ENCODE assay signal across 1 cellular context in the genomic region with DNA sequence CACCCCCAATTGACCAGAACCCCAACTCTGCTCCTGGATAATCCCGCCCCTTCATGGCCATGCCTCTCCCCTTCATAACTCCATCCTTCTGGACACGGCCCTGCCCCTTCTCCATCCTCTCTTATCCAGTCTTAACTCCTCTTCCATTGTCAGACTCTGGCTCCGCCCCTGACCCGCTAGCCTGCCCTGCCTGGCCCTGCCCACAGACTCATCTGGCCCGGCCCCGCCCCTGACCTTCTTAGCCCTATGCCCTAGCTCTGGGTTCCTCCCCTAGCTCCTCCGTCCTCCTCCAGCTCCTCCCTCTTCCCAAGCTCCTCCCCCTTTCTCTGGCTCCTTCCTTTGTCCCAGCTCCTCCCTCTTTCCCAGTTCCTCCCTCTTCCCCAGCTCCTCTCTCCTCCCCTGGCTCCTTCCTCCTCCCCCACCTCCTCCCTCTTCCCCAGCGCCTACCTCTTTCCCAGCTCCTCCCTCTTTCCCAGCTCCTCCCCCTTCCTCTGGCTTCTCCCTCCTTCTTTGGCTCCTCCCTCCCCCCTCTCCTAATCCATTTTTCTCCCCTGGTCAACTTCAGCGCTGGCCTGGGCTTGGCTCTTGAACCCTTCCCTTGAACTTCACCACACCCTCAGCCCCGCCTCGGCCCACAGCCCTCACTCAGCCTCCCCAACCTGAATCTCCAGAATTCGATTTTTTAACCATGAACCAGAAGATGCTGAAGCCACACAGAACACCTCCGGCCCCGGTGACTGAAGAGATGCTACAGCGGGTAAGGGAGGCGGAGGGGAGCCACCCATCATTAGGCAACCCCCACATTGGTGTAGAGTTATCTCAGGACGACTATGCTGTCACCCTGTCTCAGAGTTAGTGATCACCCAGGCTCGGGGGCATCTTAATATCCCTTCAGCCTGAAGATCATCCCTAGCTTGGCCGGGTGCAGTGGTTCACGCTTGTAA.
TF ChIP-seq lines count a peak whose summit lies in the region.

No MANE protein-coding gene starts in this region.

TF ChIP-seq in K562, 482 proteins besides CTCF, POLR2A, EP300 and RAD21 (continued from another document and continues in another):
- TF ChIP-seq, protein P1, sequence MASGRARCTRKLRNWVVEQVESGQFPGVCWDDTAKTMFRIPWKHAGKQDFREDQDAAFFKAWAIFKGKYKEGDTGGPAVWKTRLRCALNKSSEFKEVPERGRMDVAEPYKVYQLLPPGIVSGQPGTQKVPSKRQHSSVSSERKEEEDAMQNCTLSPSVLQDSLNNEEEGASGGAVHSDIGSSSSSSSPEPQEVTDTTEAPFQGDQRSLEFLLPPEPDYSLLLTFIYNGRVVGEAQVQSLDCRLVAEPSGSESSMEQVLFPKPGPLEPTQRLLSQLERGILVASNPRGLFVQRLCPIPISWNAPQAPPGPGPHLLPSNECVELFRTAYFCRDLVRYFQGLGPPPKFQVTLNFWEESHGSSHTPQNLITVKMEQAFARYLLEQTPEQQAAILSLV (tag; IDR thresholded peaks at IDR 0.05): no peak
- TF ChIP-seq ZC3H4 (CRISPR knock-in tag; IDR thresholded peaks at IDR 0.05; ENCODE audit: borderline replicate concordance) (no peak), PTBP1 (IDR thresholded peaks at IDR 0.05; ENCODE audit: low read depth, low read length) (no peak), ZZZ3 (IDR thresholded peaks at IDR 0.05) (no peak), STAG1 (CRISPR knock-in tag; IDR thresholded peaks at IDR 0.05; ENCODE audit: borderline replicate concordance) (no peak), FOSL1 (tag; conservative IDR thresholded peaks at IDR 0.05) (no peak), SP2 (IDR thresholded peaks at IDR 0.05; ENCODE audit: extremely low read depth, low read depth, low read length, poor library complexity, severe bottlenecking) (no peak), CREBBP (IDR thresholded peaks at IDR 0.05; ENCODE audit: low read depth, low read length) (no peak), TFAM (CRISPR knock-in tag; conservative IDR thresholded peaks at IDR 0.05) (no peak), HDGF (IDR thresholded peaks at IDR 0.05) (peak; percentile 99), ZNF324 (CRISPR knock-in tag; IDR thresholded peaks at IDR 0.05) (no peak), NFYB (IDR thresholded peaks at IDR 0.05; ENCODE audit: extremely low read depth, insufficient read length) (no peak), TBP (optimal IDR thresholded peaks at IDR 0.05; ENCODE audit: low read depth, low read length) (no peak), SIN3A (IDR thresholded peaks at IDR 0.05; ENCODE audit: borderline replicate concordance in 2 of 2, control insufficient read depth in 1 of 2, low read depth in 2 of 2, low read length in 2 of 2) (0 out of 4 replicates have a peak, but pooled peaks of 1 of the 2 experiments have one; percentile 28), MEF2A (IDR thresholded peaks at IDR 0.05; ENCODE audit: control insufficient read depth, low read depth, low read length) (no peak), RAD51 (IDR thresholded peaks at IDR 0.05; ENCODE audit: borderline replicate concordance, low read depth) (no peak), MECOM (CRISPR knock-in tag; IDR thresholded peaks at IDR 0.05) (no peak), ARNT (IDR thresholded peaks at IDR 0.05) (peak in 1 of 2 experiments; percentile 66; a peak in 1 of 4 replicates), ZNF780A (CRISPR knock-in tag; IDR thresholded peaks at IDR 0.05) (no peak), ZNF77 (CRISPR knock-in tag; IDR thresholded peaks at IDR 0.05) (no peak), ELF2 (CRISPR knock-in tag; IDR thresholded peaks at IDR 0.05) (no peak), IRF2 (CRISPR knock-in tag; IDR thresholded peaks at IDR 0.05) (no peak), ZBTB34 (CRISPR knock-in tag; IDR thresholded peaks at IDR 0.05) (no peak), DNMT1 (IDR thresholded peaks at IDR 0.05) (no peak), NCOA4 (IDR thresholded peaks at IDR 0.05; ENCODE audit: partially characterized antibody) (peak; percentile 81), RBM39 (optimal IDR thresholded peaks at IDR 0.05; ENCODE audit: low read depth, low read length) (no peak), LCOR (CRISPR knock-in tag; IDR thresholded peaks at IDR 0.05) (no peak), ZNF280A (IDR thresholded peaks at IDR 0.05; ENCODE audit: low read depth, partially characterized antibody) (peak; percentile 27), DIDO1 (tag; IDR thresholded peaks at IDR 0.05; ENCODE audit: low read depth) (no peak), ZBTB12 (CRISPR knock-in tag; IDR thresholded peaks at IDR 0.05) (no peak), KDM5B (IDR thresholded peaks at IDR 0.05; ENCODE audit: insufficient replicate concordance, low read depth, low read length) (no peak), SIRT6 (IDR thresholded peaks at IDR 0.05; ENCODE audit: low read depth, low read length) (no peak), RHOXF2B (CRISPR knock-in tag; conservative IDR thresholded peaks at IDR 0.05) (no peak)
- TF ChIP-seq, protein P2, sequence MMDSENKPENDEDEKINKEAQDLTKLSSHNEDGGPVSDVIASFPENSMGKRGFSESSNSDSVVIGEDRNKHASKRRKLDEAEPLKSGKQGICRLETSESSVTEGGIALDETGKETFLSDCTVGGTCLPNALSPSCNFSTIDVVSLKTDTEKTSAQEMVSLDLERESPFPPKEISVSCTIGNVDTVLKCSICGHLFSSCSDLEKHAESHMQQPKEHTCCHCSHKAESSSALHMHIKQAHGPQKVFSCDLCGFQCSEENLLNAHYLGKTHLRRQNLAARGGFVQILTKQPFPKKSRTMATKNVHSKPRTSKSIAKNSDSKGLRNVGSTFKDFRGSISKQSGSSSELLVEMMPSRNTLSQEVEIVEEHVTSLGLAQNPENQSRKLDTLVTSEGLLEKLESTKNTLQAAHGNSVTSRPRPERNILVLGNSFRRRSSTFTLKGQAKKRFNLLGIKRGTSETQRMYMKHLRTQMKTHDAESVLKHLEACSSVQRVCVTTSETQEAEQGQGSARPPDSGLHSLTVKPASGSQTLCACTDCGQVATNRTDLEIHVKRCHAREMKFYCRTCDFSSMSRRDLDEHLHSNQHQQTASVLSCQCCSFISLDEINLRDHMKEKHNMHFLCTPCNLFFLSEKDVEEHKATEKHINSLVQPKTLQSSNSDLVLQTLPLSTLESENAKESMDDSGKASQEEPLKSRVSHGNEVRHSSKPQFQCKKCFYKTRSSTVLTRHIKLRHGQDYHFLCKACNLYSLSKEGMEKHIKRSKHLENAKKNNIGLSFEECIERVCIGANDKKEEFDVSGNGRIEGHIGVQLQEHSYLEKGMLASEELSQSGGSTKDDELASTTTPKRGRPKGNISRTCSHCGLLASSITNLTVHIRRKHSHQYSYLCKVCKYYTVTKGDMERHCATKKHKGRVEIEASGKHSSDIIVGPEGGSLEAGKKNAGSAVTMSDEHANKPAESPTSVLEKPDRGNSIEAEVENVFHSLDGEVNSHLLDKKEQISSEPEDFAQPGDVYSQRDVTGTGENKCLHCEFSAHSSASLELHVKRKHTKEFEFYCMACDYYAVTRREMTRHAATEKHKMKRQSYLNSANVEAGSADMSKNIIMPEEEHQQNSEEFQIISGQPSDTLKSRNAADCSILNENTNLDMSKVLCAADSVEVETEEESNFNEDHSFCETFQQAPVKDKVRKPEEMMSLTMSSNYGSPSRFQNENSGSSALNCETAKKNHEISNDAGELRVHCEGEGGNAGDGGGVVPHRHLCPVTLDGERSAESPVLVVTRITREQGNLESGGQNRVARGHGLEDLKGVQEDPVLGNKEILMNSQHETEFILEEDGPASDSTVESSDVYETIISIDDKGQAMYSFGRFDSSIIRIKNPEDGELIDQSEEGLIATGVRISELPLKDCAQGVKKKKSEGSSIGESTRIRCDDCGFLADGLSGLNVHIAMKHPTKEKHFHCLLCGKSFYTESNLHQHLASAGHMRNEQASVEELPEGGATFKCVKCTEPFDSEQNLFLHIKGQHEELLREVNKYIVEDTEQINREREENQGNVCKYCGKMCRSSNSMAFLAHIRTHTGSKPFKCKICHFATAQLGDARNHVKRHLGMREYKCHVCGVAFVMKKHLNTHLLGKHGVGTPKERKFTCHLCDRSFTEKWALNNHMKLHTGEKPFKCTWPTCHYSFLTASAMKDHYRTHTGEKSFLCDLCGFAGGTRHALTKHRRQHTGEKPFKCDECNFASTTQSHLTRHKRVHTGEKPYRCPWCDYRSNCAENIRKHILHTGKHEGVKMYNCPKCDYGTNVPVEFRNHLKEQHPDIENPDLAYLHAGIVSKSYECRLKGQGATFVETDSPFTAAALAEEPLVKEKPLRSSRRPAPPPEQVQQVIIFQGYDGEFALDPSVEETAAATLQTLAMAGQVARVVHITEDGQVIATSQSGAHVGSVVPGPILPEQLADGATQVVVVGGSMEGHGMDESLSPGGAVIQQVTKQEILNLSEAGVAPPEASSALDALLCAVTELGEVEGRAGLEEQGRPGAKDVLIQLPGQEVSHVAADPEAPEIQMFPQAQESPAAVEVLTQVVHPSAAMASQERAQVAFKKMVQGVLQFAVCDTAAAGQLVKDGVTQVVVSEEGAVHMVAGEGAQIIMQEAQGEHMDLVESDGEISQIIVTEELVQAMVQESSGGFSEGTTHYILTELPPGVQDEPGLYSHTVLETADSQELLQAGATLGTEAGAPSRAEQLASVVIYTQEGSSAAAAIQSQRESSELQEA (IDR thresholded peaks at IDR 0.05; ENCODE audit: low read depth): no peak
- TF ChIP-seq, protein P3, sequence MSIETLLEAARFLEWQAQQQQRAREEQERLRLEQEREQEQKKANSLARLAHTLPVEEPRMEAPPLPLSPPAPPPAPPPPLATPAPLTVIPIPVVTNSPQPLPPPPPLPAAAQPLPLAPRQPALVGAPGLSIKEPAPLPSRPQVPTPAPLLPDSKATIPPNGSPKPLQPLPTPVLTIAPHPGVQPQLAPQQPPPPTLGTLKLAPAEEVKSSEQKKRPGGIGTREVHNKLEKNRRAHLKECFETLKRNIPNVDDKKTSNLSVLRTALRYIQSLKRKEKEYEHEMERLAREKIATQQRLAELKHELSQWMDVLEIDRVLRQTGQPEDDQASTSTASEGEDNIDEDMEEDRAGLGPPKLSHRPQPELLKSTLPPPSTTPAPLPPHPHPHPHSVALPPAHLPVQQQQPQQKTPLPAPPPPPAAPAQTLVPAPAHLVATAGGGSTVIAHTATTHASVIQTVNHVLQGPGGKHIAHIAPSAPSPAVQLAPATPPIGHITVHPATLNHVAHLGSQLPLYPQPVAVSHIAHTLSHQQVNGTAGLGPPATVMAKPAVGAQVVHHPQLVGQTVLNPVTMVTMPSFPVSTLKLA (conservative IDR thresholded peaks at IDR 0.05): no peak
- TF ChIP-seq, protein P4, sequence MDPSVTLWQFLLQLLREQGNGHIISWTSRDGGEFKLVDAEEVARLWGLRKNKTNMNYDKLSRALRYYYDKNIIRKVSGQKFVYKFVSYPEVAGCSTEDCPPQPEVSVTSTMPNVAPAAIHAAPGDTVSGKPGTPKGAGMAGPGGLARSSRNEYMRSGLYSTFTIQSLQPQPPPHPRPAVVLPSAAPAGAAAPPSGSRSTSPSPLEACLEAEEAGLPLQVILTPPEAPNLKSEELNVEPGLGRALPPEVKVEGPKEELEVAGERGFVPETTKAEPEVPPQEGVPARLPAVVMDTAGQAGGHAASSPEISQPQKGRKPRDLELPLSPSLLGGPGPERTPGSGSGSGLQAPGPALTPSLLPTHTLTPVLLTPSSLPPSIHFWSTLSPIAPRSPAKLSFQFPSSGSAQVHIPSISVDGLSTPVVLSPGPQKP (CRISPR knock-in tag; IDR thresholded peaks at IDR 0.05): no peak
- TF ChIP-seq, protein P5, sequence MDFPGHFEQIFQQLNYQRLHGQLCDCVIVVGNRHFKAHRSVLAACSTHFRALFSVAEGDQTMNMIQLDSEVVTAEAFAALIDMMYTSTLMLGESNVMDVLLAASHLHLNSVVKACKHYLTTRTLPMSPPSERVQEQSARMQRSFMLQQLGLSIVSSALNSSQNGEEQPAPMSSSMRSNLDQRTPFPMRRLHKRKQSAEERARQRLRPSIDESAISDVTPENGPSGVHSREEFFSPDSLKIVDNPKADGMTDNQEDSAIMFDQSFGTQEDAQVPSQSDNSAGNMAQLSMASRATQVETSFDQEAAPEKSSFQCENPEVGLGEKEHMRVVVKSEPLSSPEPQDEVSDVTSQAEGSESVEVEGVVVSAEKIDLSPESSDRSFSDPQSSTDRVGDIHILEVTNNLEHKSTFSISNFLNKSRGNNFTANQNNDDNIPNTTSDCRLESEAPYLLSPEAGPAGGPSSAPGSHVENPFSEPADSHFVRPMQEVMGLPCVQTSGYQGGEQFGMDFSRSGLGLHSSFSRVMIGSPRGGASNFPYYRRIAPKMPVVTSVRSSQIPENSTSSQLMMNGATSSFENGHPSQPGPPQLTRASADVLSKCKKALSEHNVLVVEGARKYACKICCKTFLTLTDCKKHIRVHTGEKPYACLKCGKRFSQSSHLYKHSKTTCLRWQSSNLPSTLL (IDR thresholded peaks at IDR 0.05): peak; percentile 66
